In the genomic region with DNA sequence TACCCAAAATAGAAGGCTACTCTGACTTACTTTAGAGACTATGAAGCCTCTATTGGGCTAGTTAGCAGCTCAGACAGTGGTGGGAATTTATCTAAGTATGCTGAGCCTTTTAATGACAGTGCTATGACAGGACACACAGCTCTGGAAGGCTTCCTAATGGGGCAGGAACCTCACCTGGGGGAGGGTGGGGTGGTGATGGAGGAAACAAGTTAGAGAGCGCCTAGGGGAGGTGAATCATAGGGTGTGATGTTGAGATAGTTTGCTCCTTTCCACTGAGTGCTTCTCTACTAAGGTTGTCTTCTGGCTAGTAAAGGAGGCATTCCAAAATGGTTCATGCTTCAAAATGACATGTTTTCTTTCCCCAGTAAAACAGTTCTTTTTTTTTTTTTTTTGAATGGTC, we compare ENCODE assay signal across 25 cellular contexts. TPM values are rescaled to one million over a fixed set of nuclear protein-coding genes. Genes with fewer than 3 reads are reported as not detected.
"Had no signal": no experiment of that assay in that cellular context is flagged by ENCODE, and none has a peak within 500 bp of the region (broad histone marks: within the 10 kb centered on the region; RNA-seq: fewer than 3 reads in every experiment).

No MANE protein-coding gene starts in this region.

- H3K4me1 ChIP-seq: left ventricle myocardium inferior, right atrium auricular region, upper lobe of right lung had no signal

- H3K4me1 Mint-ChIP-seq: activated B cell treated with CpG ODN at 0.5 μM for 24 hours; activated CD4-positive, alpha-beta T cell treated with anti-CD3 and anti-CD28 coated beads, Interleukin-2, amount 10 ng/mL, durations not matched to agents 24 days and 14 days; brain; memory B cell had no signal

- ATAC-seq: activated naive CD4-positive, alpha-beta T cell treated with anti-CD3 and anti-CD28 coated beads, Interleukin-2, amount 50 U/mL, for 72 hours; activated T-cell treated with anti-CD3 and anti-CD28 coated beads, Interleukin-2, amount 50 U/mL, for 72 hours; effector memory CD8-positive, alpha-beta T cell; natural killer cell treated with Interleukin-12 subunit alpha and Interleukin-12 subunit beta and Interleukin-15 and Interleukin-18, amount 100 ng/mL, for 72 hours; upper lobe of right lung had no signal

- DNase-seq: activated B cell treated with CpG ODN at 0.5 μM for 24 hours; activated CD4-positive, alpha-beta T cell treated with anti-CD3 and anti-CD28 coated beads, Interleukin-2, amount 10 ng/mL, durations not matched to agents 24 days and 14 days; activated CD8-positive, alpha-beta memory T cell treated with anti-CD3 and anti-CD28 coated beads, Interleukin-2, amount 50 U/mL, for 48 hours; activated gamma-delta T cell; activated T-cell treated with anti-CD3 and anti-CD28 coated beads, Interleukin-2, amount 50 U/mL, for 72 hours; amygdala; cerebellar nuclear complex; dermis blood vessel endothelial cell; effector memory CD8-positive, alpha-beta T cell; left ventricle myocardium inferior; nucleus accumbens; posterior cingulate gyrus; stimulated activated CD4-positive, alpha-beta T cell treated with anti-CD3 and anti-CD28 coated beads, Interleukin-15, amount 100 ng/mL, for 24 hours; stimulated activated CD4-positive, alpha-beta T cell treated with anti-CD3 and anti-CD28 coated beads, Interleukin-4, amount 100 ng/mL, for 1 hour; stimulated activated naive CD4-positive, alpha-beta T cell; SW 1271; upper lobe of right lung had no signal

- H3K4me3 ChIP-seq: left ventricle myocardium inferior, right atrium auricular region, skin epidermis, upper lobe of right lung had no signal

- H3K36me3 ChIP-seq: left ventricle myocardium inferior, right atrium auricular region, upper lobe of right lung had no signal

- H3K4me3 Mint-ChIP-seq: activated B cell treated with CpG ODN at 0.5 μM for 24 hours; activated CD4-positive, alpha-beta T cell treated with anti-CD3 and anti-CD28 coated beads, Interleukin-2, amount 10 ng/mL, durations not matched to agents 24 days and 14 days; activated T-cell treated with anti-CD3 and anti-CD28 coated beads, Interleukin-2, amount 50 U/mL, for 72 hours; brain; effector memory CD8-positive, alpha-beta T cell; memory B cell; natural killer cell treated with Interleukin-12 subunit alpha and Interleukin-12 subunit beta and Interleukin-15 and Interleukin-18, amount 100 ng/mL, for 72 hours; T-helper 2 cell treated with Interferon-gamma antibody and Interleukin-4, amounts not matched to agents 5 μg/mL and 100 μg/mL, for 36 hours had no signal

- H3K9me3 Mint-ChIP-seq: activated CD4-positive, alpha-beta T cell treated with anti-CD3 and anti-CD28 coated beads, Interleukin-2, amount 10 ng/mL, durations not matched to agents 24 days and 14 days; activated naive CD4-positive, alpha-beta T cell treated with anti-CD3 and anti-CD28 coated beads, Interleukin-2, amount 50 U/mL, for 72 hours; effector memory CD8-positive, alpha-beta T cell; memory B cell; T-helper 2 cell treated with Interferon-gamma antibody and Interleukin-4, amounts not matched to agents 5 μg/mL and 100 μg/mL, for 36 hours had no signal

- H3K9me3 ChIP-seq: left ventricle myocardium inferior, right atrium auricular region, upper lobe of right lung had no signal

- FAIRE-seq: islet of Langerhans had no signal

- H3K27me3 Mint-ChIP-seq: activated B cell treated with CpG ODN at 0.5 μM for 24 hours; activated CD4-positive, alpha-beta T cell treated with anti-CD3 and anti-CD28 coated beads, Interleukin-2, amount 10 ng/mL, durations not matched to agents 24 days and 14 days; brain; effector memory CD8-positive, alpha-beta T cell; memory B cell; natural killer cell treated with Interleukin-12 subunit alpha and Interleukin-12 subunit beta and Interleukin-15 and Interleukin-18, amount 100 ng/mL, for 72 hours had no signal

- H3K27ac Mint-ChIP-seq: activated B cell treated with CpG ODN at 0.5 μM for 24 hours; activated CD4-positive, alpha-beta T cell treated with anti-CD3 and anti-CD28 coated beads, Interleukin-2, amount 10 ng/mL, durations not matched to agents 24 days and 14 days; activated naive CD4-positive, alpha-beta T cell treated with anti-CD3 and anti-CD28 coated beads, Interleukin-2, amount 50 U/mL, for 72 hours; activated T-cell treated with anti-CD3 and anti-CD28 coated beads, Interleukin-2, amount 50 U/mL, for 72 hours; brain; effector memory CD8-positive, alpha-beta T cell; memory B cell; natural killer cell treated with Interleukin-12 subunit alpha and Interleukin-12 subunit beta and Interleukin-15 and Interleukin-18, amount 100 ng/mL, for 72 hours; T-helper 2 cell treated with Interferon-gamma antibody and Interleukin-4, amounts not matched to agents 5 μg/mL and 100 μg/mL, for 36 hours had no signal

- H3K27ac ChIP-seq: left ventricle myocardium inferior, right atrium auricular region, skin epidermis, upper lobe of right lung had no signal

- H3K36me3 Mint-ChIP-seq: activated naive CD4-positive, alpha-beta T cell treated with anti-CD3 and anti-CD28 coated beads, Interleukin-2, amount 50 U/mL, for 72 hours; memory B cell; natural killer cell treated with Interleukin-12 subunit alpha and Interleukin-12 subunit beta and Interleukin-15 and Interleukin-18, amount 100 ng/mL, for 72 hours had no signal

- H3K27me3 ChIP-seq: right atrium auricular region, upper lobe of right lung had no signal

RNA-seq across cellular contexts. Expression of a gene that starts 42.1 kb away (rescaled TPM):
- total RNA-seq: activated CD4-positive, alpha-beta T cell treated with anti-CD3 and anti-CD28 coated beads, Interleukin-2, amount 10 ng/mL, durations not matched to agents 24 days and 14 days; activated naive CD4-positive, alpha-beta T cell treated with anti-CD3 and anti-CD28 coated beads, Interleukin-2, amount 50 U/mL, for 72 hours had no signal
